ENCODE assay signal across 8 cellular contexts in genomic region chr20:33673411-33674293, GRCh38. TPM values are rescaled to one million over a fixed set of nuclear protein-coding genes. Genes with fewer than 3 reads are reported as not detected.
A peak's percentile ranks its signal among the peaks of the same experiment; 100 is the strongest.
DNase-seq lines count a peak whose midpoint lies in the region; ATAC-seq lines count a peak whose summit lies in the region.

No MANE protein-coding gene starts in this region.

- intact Hi-C loops in activated T-helper 2 cell treated with anti-CD3 and anti-CD28 coated beads, Interferon-gamma antibody, Interleukin-2, Interleukin-4, amounts not matched to agents 10 μg/mL and 5 μg/mL and 100 μg/mL, durations not matched to agents 14 hours and 24 hours and 36 hours (cut with micrococcal nuclease): no loop called here

- in situ Hi-C loops in ACHN (cut with HindIII; ENCODE audit: low pct_ligation_motif_present, low pct_unique_long_range_greater_than_20kb, low sequenced_read_pairs): no loop called here

- peak overlapping the region; percentile 85 for H3K4me3 Mint-ChIP-seq in activated T-helper 2 cell treated with anti-CD3 and anti-CD28 coated beads, Interferon-gamma antibody, Interleukin-2, Interleukin-4, amounts not matched to agents 10 μg/mL and 5 μg/mL and 100 μg/mL, durations not matched to agents 14 hours and 24 hours and 36 hours (ENCODE audit: low read depth)
- H3K4me3 Mint-ChIP-seq in immature natural killer cell: peak overlapping the region; percentile 90 to 97 (median 92)
- H3K4me3 Mint-ChIP-seq in stimulated activated naive B cell treated with anti-CD40 and anti-IgM and Interleukin-4, amounts not matched to agents 10 μg/mL and 1 μg/mL and 100 μg/mL, for 72 hours: peak overlapping the region; percentile 91

- peaks cover 22% of the 10 kb centered on the region for H3K4me1 Mint-ChIP-seq in activated T-helper 2 cell treated with anti-CD3 and anti-CD28 coated beads, Interferon-gamma antibody, Interleukin-2, Interleukin-4, amounts not matched to agents 10 μg/mL and 5 μg/mL and 100 μg/mL, durations not matched to agents 14 hours and 24 hours and 36 hours (ENCODE audit: low read depth)
- H3K4me1 Mint-ChIP-seq in immature natural killer cell: peaks cover 14 to 17% of the 10 kb centered on the region in 2 donors
- H3K4me1 Mint-ChIP-seq in stimulated activated naive B cell treated with anti-CD40 and anti-IgM and Interleukin-4, amounts not matched to agents 10 μg/mL and 1 μg/mL and 100 μg/mL, for 72 hours: peaks cover 15 to 20% of the 10 kb centered on the region in 2 donors

- DNase-seq in DMS53 (lab: John Stamatoyannopoulos, UW) (peak; percentile 33), DMS53 treated with DMSO at 0.1 percent for 48 hours (lab: John Stamatoyannopoulos, UW; ENCODE audit: unreplicated experiment) (no peak), immature natural killer cell (no peak), ACHN (no peak)
- no peak for DNase-seq in activated T-helper 2 cell treated with anti-CD3 and anti-CD28 coated beads, Interferon-gamma antibody, Interleukin-2, Interleukin-4, amounts not matched to agents 10 μg/mL and 5 μg/mL and 100 μg/mL, durations not matched to agents 14 hours and 24 hours and 36 hours (ENCODE audit: low spot score)
- no peak for DNase-seq in stimulated activated naive B cell treated with anti-CD40 and anti-IgM and Interleukin-4, amounts not matched to agents 10 μg/mL and 1 μg/mL and 100 μg/mL, for 72 hours

- peak; percentile 36 for ATAC-seq in HG03103 (IDR thresholded peaks at IDR 0.05; ENCODE audit: low read depth, unreplicated experiment)
- ATAC-seq in stimulated activated naive B cell treated with anti-CD40 and anti-IgM and Interleukin-4, amounts not matched to agents 10 μg/mL and 1 μg/mL and 100 μg/mL, for 72 hours (replicated peaks): peak; percentile 70
- no peak for ATAC-seq in GM21360 (IDR thresholded peaks at IDR 0.05; ENCODE audit: unreplicated experiment)

- peak overlapping the region; percentile 75 for H3K27ac Mint-ChIP-seq in activated T-helper 2 cell treated with anti-CD3 and anti-CD28 coated beads, Interferon-gamma antibody, Interleukin-2, Interleukin-4, amounts not matched to agents 10 μg/mL and 5 μg/mL and 100 μg/mL, durations not matched to agents 14 hours and 24 hours and 36 hours
- peak overlapping the region; percentile 73 to 86 (median 82) for H3K27ac Mint-ChIP-seq in immature natural killer cell
- peak overlapping the region; percentile 88 for H3K27ac Mint-ChIP-seq in stimulated activated naive B cell treated with anti-CD40 and anti-IgM and Interleukin-4, amounts not matched to agents 10 μg/mL and 1 μg/mL and 100 μg/mL, for 72 hours

- H3K36me3 Mint-ChIP-seq in activated T-helper 2 cell treated with anti-CD3 and anti-CD28 coated beads, Interferon-gamma antibody, Interleukin-2, Interleukin-4, amounts not matched to agents 10 μg/mL and 5 μg/mL and 100 μg/mL, durations not matched to agents 14 hours and 24 hours and 36 hours (ENCODE audit: low read depth): peaks cover 38% of the 10 kb centered on the region
- no peaks in the 10 kb centered on the region for H3K36me3 Mint-ChIP-seq in immature natural killer cell
- peaks cover 16% of the 10 kb centered on the region in 2 donors for H3K36me3 Mint-ChIP-seq in stimulated activated naive B cell treated with anti-CD40 and anti-IgM and Interleukin-4, amounts not matched to agents 10 μg/mL and 1 μg/mL and 100 μg/mL, for 72 hours

- no peaks in the 10 kb centered on the region for H3K27me3 Mint-ChIP-seq in activated T-helper 2 cell treated with anti-CD3 and anti-CD28 coated beads, Interferon-gamma antibody, Interleukin-2, Interleukin-4, amounts not matched to agents 10 μg/mL and 5 μg/mL and 100 μg/mL, durations not matched to agents 14 hours and 24 hours and 36 hours (ENCODE audit: low read depth)
- peaks cover 0 to 3% (median 2%) of the 10 kb centered on the region in 3 donors for H3K27me3 Mint-ChIP-seq in immature natural killer cell (ENCODE audit: low read depth in 3 of 3)
- peaks cover 0 to 6% of the 10 kb centered on the region in 2 donors for H3K27me3 Mint-ChIP-seq in stimulated activated naive B cell treated with anti-CD40 and anti-IgM and Interleukin-4, amounts not matched to agents 10 μg/mL and 1 μg/mL and 100 μg/mL, for 72 hours

- no peaks in the 10 kb centered on the region for H3K9me3 Mint-ChIP-seq in activated T-helper 2 cell treated with anti-CD3 and anti-CD28 coated beads, Interferon-gamma antibody, Interleukin-2, Interleukin-4, amounts not matched to agents 10 μg/mL and 5 μg/mL and 100 μg/mL, durations not matched to agents 14 hours and 24 hours and 36 hours
- no peaks in the 10 kb centered on the region for H3K9me3 Mint-ChIP-seq in immature natural killer cell
- H3K9me3 Mint-ChIP-seq in stimulated activated naive B cell treated with anti-CD40 and anti-IgM and Interleukin-4, amounts not matched to agents 10 μg/mL and 1 μg/mL and 100 μg/mL, for 72 hours: no peaks in the 10 kb centered on the region

RNA-seq across cellular contexts. Expression of gene NECAB3, which starts 0.6 kb away (rescaled TPM):
- 27.0 and 30.1 TPM in 2 replicates for total RNA-seq in activated T-helper 2 cell treated with anti-CD3 and anti-CD28 coated beads, Interferon-gamma antibody, Interleukin-2, Interleukin-4, amounts not matched to agents 10 μg/mL and 5 μg/mL and 100 μg/mL, durations not matched to agents 14 hours and 24 hours and 36 hours
- 1 to 10 TPM; 2.5 to 3.8 (median 2.9) TPM for polyA plus RNA-seq in immature natural killer cell

RNA-seq across cellular contexts. Expression of gene ACTL10, which starts 6.9 kb away (rescaled TPM):
- total RNA-seq in activated T-helper 2 cell treated with anti-CD3 and anti-CD28 coated beads, Interferon-gamma antibody, Interleukin-2, Interleukin-4, amounts not matched to agents 10 μg/mL and 5 μg/mL and 100 μg/mL, durations not matched to agents 14 hours and 24 hours and 36 hours: 2.6 and 3.3 TPM in 2 replicates
- polyA plus RNA-seq in immature natural killer cell: 1 to 10 TPM; 3.4 to 7.0 (median 3.9) TPM

RNA-seq across cellular contexts. Expression of gene C20orf144, which starts 11.5 kb away (rescaled TPM):
- total RNA-seq in activated T-helper 2 cell treated with anti-CD3 and anti-CD28 coated beads, Interferon-gamma antibody, Interleukin-2, Interleukin-4, amounts not matched to agents 10 μg/mL and 5 μg/mL and 100 μg/mL, durations not matched to agents 14 hours and 24 hours and 36 hours: 0.27 and 0.28 TPM in 2 replicates
- under 1 TPM in 2 of 3 donors, not detected in 1; 0.13 to 0.22 TPM for polyA plus RNA-seq in immature natural killer cell

RNA-seq across cellular contexts. Expression of gene E2F1, which starts 12.5 kb away (rescaled TPM):
- total RNA-seq in activated T-helper 2 cell treated with anti-CD3 and anti-CD28 coated beads, Interferon-gamma antibody, Interleukin-2, Interleukin-4, amounts not matched to agents 10 μg/mL and 5 μg/mL and 100 μg/mL, durations not matched to agents 14 hours and 24 hours and 36 hours: 63.8 and 64.2 TPM in 2 replicates
- 1 to 10 TPM; 1.5 to 2.5 (median 1.8) TPM for polyA plus RNA-seq in immature natural killer cell

RNA-seq across cellular contexts. Expression of gene PXMP4, which starts 46.5 kb away (rescaled TPM):
- 7.4 TPM in 2 replicates for total RNA-seq in activated T-helper 2 cell treated with anti-CD3 and anti-CD28 coated beads, Interferon-gamma antibody, Interleukin-2, Interleukin-4, amounts not matched to agents 10 μg/mL and 5 μg/mL and 100 μg/mL, durations not matched to agents 14 hours and 24 hours and 36 hours
- 10 to 100 TPM in 2 of 3 donors, 1 to 10 TPM in 1; 6.8 to 16.6 (median 14.1) TPM for polyA plus RNA-seq in immature natural killer cell
